In genomic region chr7:66050990-66051424, GRCh38 we compare ENCODE assay signal across 8 cellular contexts. TPM values are rescaled to one million over a fixed set of nuclear protein-coding genes. Genes with fewer than 3 reads are reported as not detected.
DNase-seq lines count a peak whose midpoint lies in the region; ATAC-seq and TF ChIP-seq lines count a peak whose summit lies in the region.
"Had no signal": no experiment of that assay in that cellular context is flagged by ENCODE, and none has a peak within 500 bp of the region (broad histone marks: within the 10 kb centered on the region; RNA-seq: fewer than 3 reads in every experiment).

No MANE protein-coding gene starts in this region.

- H3K27ac Mint-ChIP-seq in H9 = no peak overlapping the region
- no peak overlapping the region for H3K27ac Mint-ChIP-seq in activated T-helper 17 cell treated with anti-CD3 and anti-CD28 coated beads, Interleukin-2, amount 50 U/mL, for 72 hours

- H3K56ac ChIP-seq in H9 (ENCODE audit: insufficient read length, low read depth, low read length) = no peak overlapping the region

- H4K91ac ChIP-seq in H9 (ENCODE audit: insufficient read length, low read depth, low read length) = no peak overlapping the region

- no peaks in the 10 kb centered on the region for H3K36me3 ChIP-seq in stomach

- no peak overlapping the region for H3K9ac ChIP-seq in H9 (ENCODE audit: extremely low read depth, insufficient read length, low read length)

- no peak overlapping the region for H2BK12ac ChIP-seq in H9 (ENCODE audit: insufficient read length, low read depth, low read length)

- H2BK120ac ChIP-seq in H9 (ENCODE audit: low read depth, low read length, poor library complexity, severe bottlenecking) = no peak overlapping the region

- H3K27me3 ChIP-seq in H9 (ENCODE audit: insufficient read depth, low read length) (no peaks in the 10 kb centered on the region), stomach (no peaks in the 10 kb centered on the region)

- H3K4me1 ChIP-seq in H9 (ENCODE audit: insufficient read depth, low read length) = no peaks in the 10 kb centered on the region; the same call in 1 of the 2 replicates
- peaks cover 0 to 14% (median 7%) of the 10 kb centered on the region in 4 donors for H3K4me1 ChIP-seq in stomach

- no peaks in the 10 kb centered on the region; the same call in none of the 2 replicates for H3K27me3 Mint-ChIP-seq in H9 (ENCODE audit: low read depth)
- no peaks in the 10 kb centered on the region for H3K27me3 Mint-ChIP-seq in activated T-helper 17 cell treated with anti-CD3 and anti-CD28 coated beads, Interleukin-2, amount 50 U/mL, for 72 hours

- peak overlapping the region; percentile 9 for H4K8ac ChIP-seq in H9 (replicated peaks; ENCODE audit: insufficient read length, low read depth, low read length)

- H3K18ac ChIP-seq in H9 (ENCODE audit: insufficient read length, low read depth, low read length) = no peak overlapping the region

- peaks cover 3 to 4% of the 10 kb centered on the region in 2 experiments for H3K4me1 Mint-ChIP-seq in H9
- H3K4me1 Mint-ChIP-seq in activated T-helper 17 cell treated with anti-CD3 and anti-CD28 coated beads, Interleukin-2, amount 50 U/mL, for 72 hours = no peaks in the 10 kb centered on the region

- no peak overlapping the region for H3K4me2 ChIP-seq in H9 (ENCODE audit: insufficient read depth, insufficient read length, low read length)

- H3K4me3 ChIP-seq in stomach = no peak overlapping the region

- ATAC-seq in HG03159 (IDR thresholded peaks at IDR 0.05; ENCODE audit: unreplicated experiment) = no peak
- no peak for ATAC-seq in activated T-helper 17 cell treated with anti-CD3 and anti-CD28 coated beads, Interleukin-2, amount 50 U/mL, for 72 hours (replicated peaks)
- no peak for ATAC-seq in HG02885 (IDR thresholded peaks at IDR 0.05; ENCODE audit: poor library complexity, unreplicated experiment)

- WGBS in H9 (ENCODE audit: extremely low coverage, insufficient read length, low lambda C conversion rate) = no CpG with 5 or more reads among the region's 2 CpGs
- 37 to 64% (median 45%) methylated on average over 2 of the region's 2 CpGs for WGBS in stomach, 5 donors

- no peaks in the 10 kb centered on the region for H3K79me1 ChIP-seq in H9 (ENCODE audit: insufficient read depth, low read depth, low read length, poor library complexity, severe bottlenecking)

- no peak overlapping the region for H2AFZ ChIP-seq in H9 (ENCODE audit: low read length)

- TF ChIP-seq CTCF in H9 (conservative IDR thresholded peaks at IDR 0.05) = no peak
- no peak for TF ChIP-seq CTCF in stomach (IDR thresholded peaks at IDR 0.05)

- intact Hi-C loops in stomach (cut with DNase I; ENCODE audit: low total_unique reads) = no loop called here

- no peaks in the 10 kb centered on the region for H4K20me1 ChIP-seq in H9 (ENCODE audit: control insufficient read depth, insufficient read depth, insufficient read length)

- H3K9me3 ChIP-seq in H9 (ENCODE audit: control insufficient read depth, low read depth, low read length) = no peaks in the 10 kb centered on the region
- H3K9me3 ChIP-seq in stomach = no peaks in the 10 kb centered on the region

- TF ChIP-seq EP300 in stomach (IDR thresholded peaks at IDR 0.05) = no peak

- no peaks in the 10 kb centered on the region for H3K36me3 Mint-ChIP-seq in H9 (ENCODE audit: insufficient read depth in 1 of 3, low read depth in 3 of 3)
- no peaks in the 10 kb centered on the region for H3K36me3 Mint-ChIP-seq in activated T-helper 17 cell treated with anti-CD3 and anti-CD28 coated beads, Interleukin-2, amount 50 U/mL, for 72 hours (ENCODE audit: low read depth)

- no peak overlapping the region for H3T11ph ChIP-seq in H9 (ENCODE audit: low read length)

- H3K9me3 Mint-ChIP-seq in H9 = no peaks in the 10 kb centered on the region; a peak in 1 of 5 replicates
- H3K9me3 Mint-ChIP-seq in activated T-helper 17 cell treated with anti-CD3 and anti-CD28 coated beads, Interleukin-2, amount 50 U/mL, for 72 hours = no peaks in the 10 kb centered on the region

- no peaks in the 10 kb centered on the region for H3K23me2 ChIP-seq in H9 (ENCODE audit: insufficient read length, low read depth, low read length, poor library complexity, severe bottlenecking)

- no peak overlapping the region for H4K5ac ChIP-seq in H9 (ENCODE audit: insufficient read length, low read depth, low read length)

- H3K27ac ChIP-seq in H9 (ENCODE audit: insufficient read length, low read depth, low read length) (no peak overlapping the region), stomach (peak overlapping the region in 3 of 5 donors; percentile 21 to 42 (median 22))

- no peaks in the 10 kb centered on the region for H3K79me2 ChIP-seq in H9 (ENCODE audit: insufficient read depth, low read length)

- TF ChIP-seq POLR2A in stomach (IDR thresholded peaks at IDR 0.05) = no peak

- H3K4me3 Mint-ChIP-seq in H9 = no peak overlapping the region; a peak in 1 of 5 replicates
- H3K4me3 Mint-ChIP-seq in activated T-helper 17 cell treated with anti-CD3 and anti-CD28 coated beads, Interleukin-2, amount 50 U/mL, for 72 hours = no peak overlapping the region

- H2BK20ac ChIP-seq in H9 (ENCODE audit: low read depth, low read length, poor library complexity, severe bottlenecking) = no peak overlapping the region

- no peak overlapping the region for H3K23ac ChIP-seq in H9 (ENCODE audit: insufficient read length, low read depth, low read length)

- no peak overlapping the region for H2BK15ac ChIP-seq in H9 (ENCODE audit: low read depth, low read length)

- H2BK5ac ChIP-seq in H9 (ENCODE audit: insufficient read length, low read length) = no peak overlapping the region

- H2AK5ac ChIP-seq in H9 (ENCODE audit: insufficient read length, low read length) = no peak overlapping the region

- DNase-seq in H9 = no peak
- DNase-seq in RKO (ENCODE audit: low spot score) = peak; percentile 45
- DNase-seq in fibroblast of the conjunctiva (ENCODE audit: low read depth) = peak; percentile 93
- DNase-seq in stomach = peak; percentile 49
- DNase-seq: kidney had no signal

- no peak overlapping the region for H3K14ac ChIP-seq in H9 (ENCODE audit: insufficient read depth, low read length)

- no peak overlapping the region for H3K4ac ChIP-seq in H9 (ENCODE audit: low read depth, low read length)

RNA-seq across cellular contexts. Expression of gene ASL, which starts 24.6 kb away (rescaled TPM):
- total RNA-seq in H9 (2021) (30.7 and 31.9 TPM in 2 replicates), stomach (100 to 1,000 TPM in 2 of 5 donors, 10 to 100 TPM in 3; 42.8 to 369 (median 71.0) TPM)
- polyA plus RNA-seq in stomach = 10 to 100 TPM; 49.7 to 88.4 (median 80.3) TPM
- 10 to 100 TPM; 33.8 to 34.7 TPM for total RNA-seq in activated T-helper 17 cell treated with anti-CD3 and anti-CD28 coated beads, Interleukin-2, amount 50 U/mL, for 72 hours
